In genomic region chr3:154779571-154779970, GRCh38 we compare ENCODE assay signal across 18 cellular contexts.
A peak's percentile ranks its signal among the peaks of the same experiment; 100 is the strongest.
DNase-seq lines count a peak whose midpoint lies in the region; ATAC-seq and TF ChIP-seq lines count a peak whose summit lies in the region.
"Had no signal": no experiment of that assay in that cellular context is flagged by ENCODE, and none has a peak within 500 bp of the region (broad histone marks: within the 10 kb centered on the region; RNA-seq: fewer than 3 reads in every experiment).

No MANE protein-coding gene starts in this region.

- H3K4me3 ChIP-seq in breast epithelium = no peak overlapping the region
- H3K4me3 ChIP-seq in brain microvascular endothelial cell (ENCODE audit: low read depth, low read length) = no peak overlapping the region
- H3K4me3 ChIP-seq: HAP-1, SK-N-MC had no signal

- intact Hi-C loops in MCF 10A (cut with micrococcal nuclease) (no loop called here), breast epithelium (cut with DNase I; ENCODE audit: low total_unique reads) (no loop called here), head of caudate nucleus (cut with DNase I) (no loop called here)

- no peak for ATAC-seq in HG02759 (IDR thresholded peaks at IDR 0.05; ENCODE audit: unreplicated experiment)

- H3K36me3 ChIP-seq in breast epithelium (no peaks in the 10 kb centered on the region), brain microvascular endothelial cell (replicated peaks) (no peaks in the 10 kb centered on the region)
- H3K36me3 ChIP-seq: HAP-1 had no signal

- CTCF ChIA-PET in MCF 10A (lab: Yijun Ruan, JAX) = interaction anchor here (0.6 kb wide), 1 partner anchor 1995 kb away, joined by 5 read pairs; no protein-coding TSS in a partner anchor

- POLR2A ChIA-PET in MCF 10A (lab: Yijun Ruan, JAX) = interaction anchor here (1.3 kb wide), 1 partner anchor 9 kb away, joined by 4 read pairs; no protein-coding TSS in a partner anchor

- DNase-seq in MCF 10A (ENCODE audit: unreplicated experiment) (peak; percentile 64), breast epithelium (ENCODE audit: low spot score in 2 of 2) (no peak), brain microvascular endothelial cell (peak; percentile 52), head of caudate nucleus (peak in 29 of 42 donors; percentile 9 to 74 (median 38)), SKM-1 (lab: John Stamatoyannopoulos, UW; ENCODE audit: unreplicated experiment) (no peak), HUDEP-2 (lab: John Stamatoyannopoulos, UW; ENCODE audit: unreplicated experiment in 76 of 76) (no peak), NCI-H1417 (lab: John Stamatoyannopoulos, UW) (no peak)
- DNase-seq: activated gamma-delta T cell treated with Interleukin-2 at 50 U/mL for 16 hours; hypothalamus; NCI-H2171; NK-92 treated with Interleukin-12 subunit alpha and Interleukin-12 subunit beta, amount 100 ng/mL, for 24 hours had no signal

- no peaks in the 10 kb centered on the region for H3K4me1 ChIP-seq in breast epithelium
- H3K4me1 ChIP-seq: HAP-1 had no signal

- H3K27me3 Mint-ChIP-seq in MCF 10A (ENCODE audit: insufficient read depth, unreplicated experiment) = no peaks in the 10 kb centered on the region
- H3K27me3 Mint-ChIP-seq: stimulated activated naive CD8-positive, alpha-beta T cell treated with anti-CD3 and anti-CD28 coated beads, Interleukin-15, Interleukin-2, amounts not matched to agents 100 ng/mL and 50 ng/mL, for 24 hours had no signal

- H3K4me3 Mint-ChIP-seq in MCF 10A (ENCODE audit: unreplicated experiment) = no peak overlapping the region
- H3K4me3 Mint-ChIP-seq: endodermal cell; stimulated activated naive CD8-positive, alpha-beta T cell treated with anti-CD3 and anti-CD28 coated beads, Interleukin-15, Interleukin-2, amounts not matched to agents 100 ng/mL and 50 ng/mL, for 24 hours had no signal

- H3K4me1 Mint-ChIP-seq in MCF 10A (ENCODE audit: insufficient read depth, unreplicated experiment) = peaks cover 23% of the 10 kb centered on the region

- H3K27ac Mint-ChIP-seq in MCF 10A (ENCODE audit: low read depth, unreplicated experiment) = peak overlapping the region; percentile 64
- H3K27ac Mint-ChIP-seq: endodermal cell; stimulated activated naive CD8-positive, alpha-beta T cell treated with anti-CD3 and anti-CD28 coated beads, Interleukin-15, Interleukin-2, amounts not matched to agents 100 ng/mL and 50 ng/mL, for 24 hours had no signal

- TF ChIP-seq CTCF in MCF 10A (IDR thresholded peaks at IDR 0.05; ENCODE audit: unreplicated experiment) (no peak), breast epithelium (IDR thresholded peaks at IDR 0.05) (no peak), brain microvascular endothelial cell (IDR thresholded peaks at IDR 0.05; ENCODE audit: low read depth, low read length, missing control alignments) (no peak)

- no TSS peak for BruUV-seq in MCF 10A (replicated peaks; lab: Mats Ljungman, UMichigan)

- H3K27me3 ChIP-seq in breast epithelium = no peaks in the 10 kb centered on the region
- no peaks in the 10 kb centered on the region for H3K27me3 ChIP-seq in brain microvascular endothelial cell (replicated peaks)

- H3K9me3 ChIP-seq in breast epithelium = no peaks in the 10 kb centered on the region
- H3K9me3 ChIP-seq: HAP-1 had no signal

- H3K9me3 Mint-ChIP-seq in MCF 10A (ENCODE audit: unreplicated experiment) = no peaks in the 10 kb centered on the region
- H3K9me3 Mint-ChIP-seq: endodermal cell; stimulated activated naive CD8-positive, alpha-beta T cell treated with anti-CD3 and anti-CD28 coated beads, Interleukin-15, Interleukin-2, amounts not matched to agents 100 ng/mL and 50 ng/mL, for 24 hours had no signal

- no peak for TF ChIP-seq POLR2A in breast epithelium (IDR thresholded peaks at IDR 0.05)

- no peaks in the 10 kb centered on the region for H3K36me3 Mint-ChIP-seq in MCF 10A (ENCODE audit: insufficient read depth, unreplicated experiment)

- H3K27ac ChIP-seq in breast epithelium (no peak overlapping the region), brain microvascular endothelial cell (no peak overlapping the region)
- H3K27ac ChIP-seq: 22Rv1, HL-60, SK-N-MC had no signal

- in situ Hi-C loops in brain microvascular endothelial cell (cut with HindIII; ENCODE audit: low pct_ligation_motif_present, low sequenced_read_pairs) = no loop called here

Comparison
In these comparisons a context has a peak if more than half of its experiments do, and no peak if none do; other contexts are left out.
1. DNase-seq: peak in MCF 10A (single experiment), brain microvascular endothelial cell (single experiment) and head of caudate nucleus (29 of 42); none in breast epithelium (0 of 2), SKM-1 (single experiment), HUDEP-2 (0 of 76) and NCI-H1417 (0 of 3).